In the genomic region with DNA sequence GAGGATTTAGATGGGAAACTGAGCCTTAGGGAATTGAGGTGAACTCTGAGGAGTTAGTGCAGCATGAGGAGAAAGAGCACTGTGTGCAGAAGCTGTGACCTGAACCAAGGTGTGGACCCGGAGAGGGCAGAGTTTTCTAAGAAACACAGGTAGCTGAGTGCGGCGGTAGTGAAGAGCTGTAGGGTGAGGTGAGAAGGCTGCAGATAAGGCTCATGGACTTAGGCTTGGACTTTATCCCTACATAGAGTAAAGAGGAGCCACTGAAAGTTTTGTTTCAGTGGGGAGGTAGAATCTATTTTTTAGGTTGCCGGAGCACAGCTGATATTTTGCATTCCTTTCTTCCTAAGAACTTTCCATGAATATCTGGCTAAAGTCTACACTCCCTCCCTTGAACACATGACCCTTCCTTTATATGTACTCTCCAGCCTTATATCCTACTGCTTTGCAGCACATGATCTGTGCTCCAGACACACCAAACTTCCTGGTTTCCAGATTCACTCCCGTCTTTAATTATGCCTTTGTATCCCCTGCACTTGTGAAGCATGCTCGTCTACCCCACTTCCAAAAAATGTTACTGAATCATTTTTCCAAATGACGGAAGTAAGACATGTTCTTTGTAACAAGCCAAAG, we compare ENCODE assay signal across 1 cellular context.
TF ChIP-seq lines count a peak whose summit lies in the region.

No MANE protein-coding gene starts in this region.

TF ChIP-seq in HepG2, 621 proteins besides CTCF, POLR2A, EP300 and RAD21:
- TF ChIP-seq ZNF138 (CRISPR knock-in tag; IDR thresholded peaks at IDR 0.05; ENCODE audit: low read depth) (no peak), PHB2 (IDR thresholded peaks at IDR 0.05; ENCODE audit: partially characterized antibody) (no peak), NR2F1 (CRISPR knock-in tag; IDR thresholded peaks at IDR 0.05) (no peak)
